In the genomic region with DNA sequence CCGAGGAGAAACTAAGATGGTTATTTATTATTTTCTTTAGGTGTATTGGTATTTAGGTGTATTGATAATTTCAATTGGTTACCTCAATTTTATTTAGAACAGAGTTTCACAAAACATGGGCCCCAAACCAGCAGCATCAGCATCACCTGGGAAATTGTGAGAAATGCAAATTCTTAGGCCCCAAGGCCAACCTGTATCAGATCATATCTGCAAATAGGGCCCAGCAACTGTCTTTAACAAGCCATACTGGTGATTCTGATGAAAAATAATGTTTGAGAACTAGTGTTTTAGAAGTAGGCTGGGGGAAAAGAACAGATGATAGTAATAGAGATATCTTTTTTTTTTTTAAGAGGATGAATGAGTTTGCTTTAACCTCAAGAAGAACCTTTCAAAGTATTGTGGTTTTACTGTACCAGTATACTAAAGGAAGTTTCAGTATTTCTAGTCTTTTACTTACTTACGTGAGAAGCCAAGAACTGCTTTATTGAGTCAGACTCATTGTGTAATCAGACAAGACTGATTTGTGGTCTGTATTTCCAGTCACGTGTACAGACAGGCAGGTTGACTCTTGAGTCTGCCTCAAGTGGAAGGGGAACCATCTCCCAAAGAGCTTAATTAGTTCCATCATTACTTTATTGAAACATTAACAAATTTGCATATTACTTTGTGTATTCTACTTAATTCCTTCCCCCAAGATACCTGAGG, we compare ENCODE assay signal across 8 cellular contexts.
DNase-seq lines count a peak whose midpoint lies in the region; ATAC-seq, FAIRE-seq and TF ChIP-seq lines count a peak whose summit lies in the region.

No MANE protein-coding gene starts in this region.

- peak; percentile 98 for ATAC-seq in GM18499 (IDR thresholded peaks at IDR 0.05; ENCODE audit: insufficient read depth, unreplicated experiment)
- peak; percentile 99 for ATAC-seq in GM21619 (IDR thresholded peaks at IDR 0.05; ENCODE audit: unreplicated experiment)
- no peak for ATAC-seq in GM18873 (IDR thresholded peaks at IDR 0.05; ENCODE audit: low FRiP score, unreplicated experiment)

- no peak overlapping the region for H3K4me2 ChIP-seq in astrocyte (ENCODE audit: low read length)

- H3K36me3 ChIP-seq in astrocyte (ENCODE audit: insufficient read depth, low read length) (no peaks in the 10 kb centered on the region), kidney (ENCODE audit: control insufficient read depth in 1 of 2, insufficient read depth in 2 of 2, low read length in 2 of 2) (no peaks in the 10 kb centered on the region)

- no peaks in the 10 kb centered on the region for H3K4me1 Mint-ChIP-seq in astrocyte (ENCODE audit: low read depth, unreplicated experiment)

- H3K4me1 ChIP-seq in astrocyte (ENCODE audit: insufficient read depth, low read length) (no peaks in the 10 kb centered on the region), kidney (ENCODE audit: control insufficient read depth in 1 of 2, insufficient read depth in 1 of 2, low read depth in 1 of 2, low read length in 2 of 2) (no peaks in the 10 kb centered on the region)

- FAIRE-seq in astrocyte (lab: Jason Lieb, UNC) (no peak), kidney (lab: Jason Lieb, UNC) (no peak)

- peaks cover 2% of the 10 kb centered on the region for H3K9me3 Mint-ChIP-seq in astrocyte (ENCODE audit: unreplicated experiment)

- H2AFZ ChIP-seq in astrocyte (ENCODE audit: low read depth, low read length): no peak overlapping the region

- H3K4me3 ChIP-seq in Jurkat, Clone E6-1 (ENCODE audit: low read length): no peak overlapping the region
- H3K4me3 ChIP-seq in astrocyte (ENCODE audit: insufficient read depth, low read depth, low read length) (no peak overlapping the region), kidney (ENCODE audit: low read length in 2 of 2) (no peak overlapping the region)

- H3K9me3 ChIP-seq in astrocyte (ENCODE audit: insufficient read depth, low read depth, low read length) (no peaks in the 10 kb centered on the region), kidney (ENCODE audit: control insufficient read depth in 1 of 2, low read length in 2 of 2) (no peaks in the 10 kb centered on the region)

- H3K27ac ChIP-seq in astrocyte (ENCODE audit: low read depth, low read length): no peak overlapping the region
- H3K27ac ChIP-seq in kidney (ENCODE audit: low read depth in 2 of 2, low read length in 2 of 2): no peak overlapping the region

- H4K20me1 ChIP-seq in astrocyte (ENCODE audit: insufficient read depth, low read length): no peaks in the 10 kb centered on the region

- H3K27ac Mint-ChIP-seq in astrocyte (ENCODE audit: unreplicated experiment): no peak overlapping the region

- H3K9ac ChIP-seq in astrocyte (ENCODE audit: low read length) (no peak overlapping the region), kidney (ENCODE audit: low read length in 2 of 2) (no peak overlapping the region)

- no peak for TF ChIP-seq CTCF in astrocyte (IDR thresholded peaks at IDR 0.05; ENCODE audit: insufficient read depth, low read depth, low read length)
- TF ChIP-seq CTCF in kidney (IDR thresholded peaks at IDR 0.05; ENCODE audit: borderline replicate concordance, extremely low read depth, insufficient read depth): no peak

- H3K79me2 ChIP-seq in astrocyte (ENCODE audit: insufficient read depth, low read length): no peaks in the 10 kb centered on the region

- H3K4me3 Mint-ChIP-seq in astrocyte (ENCODE audit: unreplicated experiment): no peak overlapping the region

- H3K27me3 Mint-ChIP-seq in astrocyte (ENCODE audit: low read depth, unreplicated experiment): no peaks in the 10 kb centered on the region

- H3K36me3 Mint-ChIP-seq in astrocyte (ENCODE audit: low read depth, unreplicated experiment): no peaks in the 10 kb centered on the region

- DNase-seq in Jurkat, Clone E6-1 (ENCODE audit: low read depth, low spot score): peak; percentile 87
- peak; percentile 80 for DNase-seq in astrocyte (ENCODE audit: low read depth)
- DNase-seq in kidney: no peak
- no peak for DNase-seq in NCI-H524 treated with DMSO at 0.1 percent for 48 hours (lab: John Stamatoyannopoulos, UW)
- no peak for DNase-seq in stimulated activated CD8-positive, alpha-beta memory T cell treated with anti-CD3 and anti-CD28 coated beads, Interleukin-4, amount 100 ng/mL, for 48 hours

- H3K27me3 ChIP-seq in astrocyte (ENCODE audit: insufficient read depth, low read length): no peaks in the 10 kb centered on the region

- intact Hi-C loops in kidney (cut with DNase I): no loop called here

Comparison
In these comparisons a context has a peak if more than half of its experiments do, and no peak if none do; other contexts are left out.
1. DNase-seq: peak in Jurkat, Clone E6-1 (single experiment) and astrocyte (single experiment); none in kidney (single experiment), NCI-H524 treated with DMSO at 0.1 percent for 48 hours (single experiment) and stimulated activated CD8-positive, alpha-beta memory T cell treated with anti-CD3 and anti-CD28 coated beads, Interleukin-4, amount 100 ng/mL, for 48 hours (single experiment).